In the genomic region with DNA sequence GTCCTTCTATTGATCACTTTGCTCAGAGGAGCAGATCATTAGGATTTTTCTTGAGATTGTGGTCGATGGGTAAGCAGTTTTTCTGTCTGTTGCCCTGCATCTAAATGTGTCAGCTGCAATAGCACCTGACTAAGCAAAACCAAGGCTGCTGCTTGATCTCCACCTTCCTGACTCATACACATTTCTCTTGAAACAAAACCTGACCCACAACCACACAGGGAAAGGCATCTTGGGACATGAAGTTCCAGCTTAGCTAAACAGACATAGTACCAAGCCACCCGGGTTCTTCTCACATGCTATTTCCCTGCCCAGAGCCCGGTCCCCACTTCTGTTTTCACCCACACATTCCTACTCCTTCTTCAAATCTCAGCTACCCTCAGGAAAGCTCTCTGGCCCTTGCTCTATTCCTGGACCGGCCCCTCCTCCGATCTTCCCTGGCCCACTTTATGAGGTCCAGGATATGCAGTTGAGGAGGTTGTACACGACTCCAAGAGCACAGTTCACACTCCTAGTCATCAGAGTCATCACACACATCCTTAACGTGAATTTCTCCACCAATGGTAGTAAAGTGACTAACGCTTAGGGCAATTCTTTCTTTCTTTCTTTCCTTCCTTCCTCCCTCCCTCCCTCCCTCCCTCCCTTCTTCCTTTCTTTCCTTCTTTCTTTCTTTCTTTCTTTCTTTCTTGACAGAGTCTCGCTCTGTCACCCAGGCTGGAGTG, we compare ENCODE assay signal across 12 cellular contexts. TPM values are rescaled to one million over a fixed set of nuclear protein-coding genes. Genes with fewer than 3 reads are reported as not detected.
DNase-seq lines count a peak whose midpoint lies in the region; ATAC-seq, FAIRE-seq and TF ChIP-seq lines count a peak whose summit lies in the region.
"Had no signal": no experiment of that assay in that cellular context is flagged by ENCODE, and none has a peak within 500 bp of the region (broad histone marks: within the 10 kb centered on the region; RNA-seq: fewer than 3 reads in every experiment).

No MANE protein-coding gene starts in this region.

- H3K9me3 ChIP-seq in astrocyte (ENCODE audit: insufficient read depth, low read depth, low read length), result no peaks in the 10 kb centered on the region
- no peaks in the 10 kb centered on the region for H3K9me3 ChIP-seq in lower lobe of right lung
- H3K9me3 ChIP-seq: tibial nerve had no signal

- peak; percentile 79 for DNase-seq in Daoy (ENCODE audit: low read depth)
- DNase-seq in HPDE6-E6E7 (ENCODE audit: extremely low spot score), result peak; percentile 91
- DNase-seq in astrocyte (ENCODE audit: low read depth), result peak; percentile 49
- DNase-seq in lower lobe of right lung, result peak; percentile 14
- DNase-seq in MV-4-11 (lab: John Stamatoyannopoulos, UW), result no peak
- DNase-seq: activated naive CD4-positive, alpha-beta T cell treated with anti-CD3 and anti-CD28 coated beads, Interleukin-2, amount 50 U/mL, for 16 hours; Calu3; effector CD8-positive, alpha-beta T cell had no signal

- peaks cover 16% of the 10 kb centered on the region for H3K4me1 Mint-ChIP-seq in astrocyte (ENCODE audit: low read depth, unreplicated experiment)

- peaks cover 3% of the 10 kb centered on the region for H3K9me3 Mint-ChIP-seq in astrocyte (ENCODE audit: unreplicated experiment)

- no peak overlapping the region for H3K9ac ChIP-seq in astrocyte (ENCODE audit: low read length)

- no peak overlapping the region for H3K27ac Mint-ChIP-seq in astrocyte (ENCODE audit: unreplicated experiment)

- no peaks in the 10 kb centered on the region for H3K79me2 ChIP-seq in astrocyte (ENCODE audit: insufficient read depth, low read length)

- H3K36me3 Mint-ChIP-seq in astrocyte (ENCODE audit: low read depth, unreplicated experiment), result peaks cover 3% of the 10 kb centered on the region

- H3K4me3 Mint-ChIP-seq in astrocyte (ENCODE audit: unreplicated experiment), result no peak overlapping the region

- H3K4me2 ChIP-seq in astrocyte (ENCODE audit: low read length), result peak overlapping the region; percentile 32

- H3K27me3 Mint-ChIP-seq in astrocyte (ENCODE audit: low read depth, unreplicated experiment), result peaks cover 28% of the 10 kb centered on the region

- intact Hi-C loops in lower lobe of right lung (cut with DNase I), result no loop called here

- peaks cover 6% of the 10 kb centered on the region for H3K4me1 ChIP-seq in astrocyte (ENCODE audit: insufficient read depth, low read length)
- H3K4me1 ChIP-seq in lower lobe of right lung, result no peaks in the 10 kb centered on the region
- H3K4me1 ChIP-seq: tibial nerve had no signal

- H3K27me3 ChIP-seq in astrocyte (ENCODE audit: insufficient read depth, low read length), result peaks cover 12% of the 10 kb centered on the region
- no peaks in the 10 kb centered on the region for H3K27me3 ChIP-seq in lower lobe of right lung (ENCODE audit: low read depth)

- H3K27ac ChIP-seq in astrocyte (ENCODE audit: low read depth, low read length) (no peak overlapping the region), lower lobe of right lung (no peak overlapping the region)
- H3K27ac ChIP-seq: tibial nerve had no signal

- no peak for ATAC-seq in lower lobe of right lung
- ATAC-seq in GM21723 (IDR thresholded peaks at IDR 0.05; ENCODE audit: unreplicated experiment), result no peak
- no peak for ATAC-seq in GM18498 (IDR thresholded peaks at IDR 0.05; ENCODE audit: unreplicated experiment)
- no peak for ATAC-seq in GM21786 (IDR thresholded peaks at IDR 0.05; ENCODE audit: unreplicated experiment)

- H3K36me3 ChIP-seq in astrocyte (ENCODE audit: insufficient read depth, low read length), result no peaks in the 10 kb centered on the region
- no peaks in the 10 kb centered on the region for H3K36me3 ChIP-seq in lower lobe of right lung
- H3K36me3 ChIP-seq: tibial nerve had no signal

- TF ChIP-seq CTCF in astrocyte (IDR thresholded peaks at IDR 0.05; ENCODE audit: insufficient read depth, low read depth, low read length), result no peak
- TF ChIP-seq CTCF in lower lobe of right lung (IDR thresholded peaks at IDR 0.05), result no peak

- H3K4me3 ChIP-seq in astrocyte (ENCODE audit: insufficient read depth, low read depth, low read length) (no peak overlapping the region), lower lobe of right lung (no peak overlapping the region)
- H3K4me3 ChIP-seq: tibial nerve had no signal

- no peak overlapping the region for H2AFZ ChIP-seq in astrocyte (ENCODE audit: low read depth, low read length)

- FAIRE-seq in astrocyte (lab: Jason Lieb, UNC), result no peak

- H4K20me1 ChIP-seq in astrocyte (ENCODE audit: insufficient read depth, low read length), result no peaks in the 10 kb centered on the region

RNA-seq across cellular contexts. Expression of gene ZBTB43, which starts 16.1 kb away (rescaled TPM):
- 8.0 and 8.7 TPM in 2 replicates for total RNA-seq in Daoy (2014; rRNA removed; shearing (Covaris generic))
- 21.5 and 23.5 TPM in 2 replicates for total RNA-seq in astrocyte
- 30.2 TPM for total RNA-seq in lower lobe of right lung
